8 cellular contexts compared by ENCODE assay signal in genomic region chr17:59154335-59154720, GRCh38. TPM values are rescaled to one million over a fixed set of nuclear protein-coding genes. Genes with fewer than 3 reads are reported as not detected.
DNase-seq lines count a peak whose midpoint lies in the region; ATAC-seq and TF ChIP-seq lines count a peak whose summit lies in the region.

No MANE protein-coding gene starts in this region.

- DNase-seq in Caki2 (ENCODE audit: low read depth) (peak; percentile 58), HT-29 (ENCODE audit: low spot score) (peak; percentile 70), T-helper 17 cell (peak in 2 of 3 donors; percentile 16 to 21), mucosa of descending colon (peak; percentile 45 to 67 (median 66)), suprapubic skin (ENCODE audit: low spot score in 2 of 2) (peak in 1 of 2 donors; percentile 79), GM19240 (ENCODE audit: insufficient read length, low spot score) (no peak)
- peak in 1 of 3 donors; percentile 17 for DNase-seq in effector memory CD4-positive, alpha-beta T cell

- no peaks in the 10 kb centered on the region for H3K9me3 ChIP-seq in T-helper 17 cell (ENCODE audit: control insufficient read depth, low read length, poor library complexity, severe bottlenecking)
- H3K9me3 ChIP-seq in effector memory CD4-positive, alpha-beta T cell (ENCODE audit: control insufficient read depth, low read length): no peaks in the 10 kb centered on the region
- H3K9me3 ChIP-seq in mucosa of descending colon: no peaks in the 10 kb centered on the region
- H3K9me3 ChIP-seq in suprapubic skin: no peaks in the 10 kb centered on the region

- no peak for TF ChIP-seq EP300 in suprapubic skin (IDR thresholded peaks at IDR 0.05)

- peak overlapping the region; percentile 86 for H3K4me3 ChIP-seq in effector memory CD4-positive, alpha-beta T cell (ENCODE audit: insufficient read depth, low read depth, low read length, poor library complexity, severe bottlenecking)
- H3K4me3 ChIP-seq in mucosa of descending colon (peak overlapping the region; percentile 40), suprapubic skin (peak overlapping the region; percentile 83)

- in situ Hi-C loops in Caki2 (cut with HindIII; ENCODE audit: low pct_unique_long_range_greater_than_20kb, low sequenced_read_pairs): no loop called here

- intact Hi-C loops in mucosa of descending colon (cut with DNase I, micrococcal nuclease): no loop called here

- H3K36me3 Mint-ChIP-seq in T-helper 17 cell (ENCODE audit: low read depth): no peaks in the 10 kb centered on the region

- no peak overlapping the region for H3K27ac Mint-ChIP-seq in T-helper 17 cell

- no peak for TF ChIP-seq POLR2A in suprapubic skin (IDR thresholded peaks at IDR 0.05)

- no peaks in the 10 kb centered on the region for H3K27me3 ChIP-seq in effector memory CD4-positive, alpha-beta T cell (replicated peaks; ENCODE audit: control insufficient read depth, insufficient read depth, low read length, poor library complexity, severe bottlenecking)
- H3K27me3 ChIP-seq in suprapubic skin: no peaks in the 10 kb centered on the region

- no peak for ATAC-seq in T-helper 17 cell
- peak; percentile 2 for ATAC-seq in mucosa of descending colon
- ATAC-seq in HG03565 (IDR thresholded peaks at IDR 0.05; ENCODE audit: unreplicated experiment): no peak

- H3K27me3 Mint-ChIP-seq in T-helper 17 cell: no peaks in the 10 kb centered on the region

- WGBS in suprapubic skin: 1% methylated on average over 24 of the region's 24 CpGs

- no peaks in the 10 kb centered on the region for H3K36me3 ChIP-seq in effector memory CD4-positive, alpha-beta T cell (ENCODE audit: control insufficient read depth, insufficient read depth, low read length)
- peaks cover 6% of the 10 kb centered on the region for H3K36me3 ChIP-seq in mucosa of descending colon (ENCODE audit: low read depth)
- H3K36me3 ChIP-seq in suprapubic skin: no peaks in the 10 kb centered on the region

- peaks cover 6% of the 10 kb centered on the region for H3K4me1 ChIP-seq in effector memory CD4-positive, alpha-beta T cell (ENCODE audit: control insufficient read depth, insufficient read depth, low read length, poor library complexity, severe bottlenecking)
- H3K4me1 ChIP-seq in mucosa of descending colon (ENCODE audit: low read depth) (peaks cover 9% of the 10 kb centered on the region), suprapubic skin (peaks cover 24% of the 10 kb centered on the region)

- TF ChIP-seq CTCF in mucosa of descending colon (IDR thresholded peaks at IDR 0.05) (no peak), suprapubic skin (IDR thresholded peaks at IDR 0.05) (no peak)

- no peak overlapping the region for H3K4me3 Mint-ChIP-seq in T-helper 17 cell

- H3K27ac ChIP-seq in effector memory CD4-positive, alpha-beta T cell (ENCODE audit: insufficient read depth, low read length, poor library complexity, severe bottlenecking): peak overlapping the region; percentile 75
- H3K27ac ChIP-seq in suprapubic skin: peak overlapping the region; percentile 86

- H3K4me1 Mint-ChIP-seq in T-helper 17 cell: peaks cover 27% of the 10 kb centered on the region

RNA-seq across cellular contexts. Expression of gene SKA2, which starts 0.7 kb away (rescaled TPM):
- 58.9 and 63.0 TPM in 2 replicates for total RNA-seq in Caki2 (2014; rRNA removed; shearing (Covaris generic); ENCODE audit: low replicate concordance)
- total RNA-seq in HT-29 (2014; rRNA removed; shearing (Covaris generic)): 43.5 and 47.0 TPM in 2 replicates
- total RNA-seq in T-helper 17 cell (10 to 100 TPM; 15.4 to 16.5 TPM), mucosa of descending colon (10 to 100 TPM; 15.7 to 30.0 (median 27.0) TPM), suprapubic skin (10 to 100 TPM; 13.5 to 34.1 (median 18.8) TPM)

RNA-seq across cellular contexts. Expression of gene PRR11, which starts 1.2 kb away (rescaled TPM):
- 20.5 and 2,299 TPM in 2 replicates for total RNA-seq in Caki2 (2014; rRNA removed; shearing (Covaris generic); ENCODE audit: low replicate concordance)
- total RNA-seq in HT-29 (2014; rRNA removed; shearing (Covaris generic)): 9.7 and 10.0 TPM in 2 replicates
- total RNA-seq in T-helper 17 cell (under 1 TPM; 0.57 to 0.60 TPM), mucosa of descending colon (10 to 100 TPM in 1 of 3 donors, 1 to 10 TPM in 2; 2.0 to 17.3 (median 3.5) TPM), suprapubic skin (1 to 10 TPM; 2.8 to 7.0 (median 4.4) TPM)

RNA-seq across cellular contexts. Expression of gene TRIM37, which starts 47.6 kb away (rescaled TPM):
- 17.9 and 58.4 TPM in 2 replicates for total RNA-seq in Caki2 (2014; rRNA removed; shearing (Covaris generic); ENCODE audit: low replicate concordance)
- 18.0 and 21.7 TPM in 2 replicates for total RNA-seq in HT-29 (2014; rRNA removed; shearing (Covaris generic))
- 10 to 100 TPM; 24.1 to 26.1 TPM for total RNA-seq in T-helper 17 cell
- 10 to 100 TPM; 11.4 to 24.6 (median 14.5) TPM for total RNA-seq in mucosa of descending colon
- 10 to 100 TPM; 11.1 to 18.3 (median 14.6) TPM for total RNA-seq in suprapubic skin

RNA-seq across cellular contexts. Expression of gene SMG8, which starts 55.5 kb away (rescaled TPM):
- 16.2 and 20.6 TPM in 2 replicates for total RNA-seq in Caki2 (2014; rRNA removed; shearing (Covaris generic); ENCODE audit: low replicate concordance)
- 8.7 and 10.5 TPM in 2 replicates for total RNA-seq in HT-29 (2014; rRNA removed; shearing (Covaris generic))
- total RNA-seq in T-helper 17 cell (10 to 100 TPM; 10.0 to 13.8 TPM), mucosa of descending colon (10 to 100 TPM in 1 of 3 donors, 1 to 10 TPM in 2; 8.6 to 11.1 (median 9.0) TPM), suprapubic skin (10 to 100 TPM; 10.5 to 15.4 (median 12.7) TPM)
